ENCODE assay signal across 1 cellular context in the genomic region with DNA sequence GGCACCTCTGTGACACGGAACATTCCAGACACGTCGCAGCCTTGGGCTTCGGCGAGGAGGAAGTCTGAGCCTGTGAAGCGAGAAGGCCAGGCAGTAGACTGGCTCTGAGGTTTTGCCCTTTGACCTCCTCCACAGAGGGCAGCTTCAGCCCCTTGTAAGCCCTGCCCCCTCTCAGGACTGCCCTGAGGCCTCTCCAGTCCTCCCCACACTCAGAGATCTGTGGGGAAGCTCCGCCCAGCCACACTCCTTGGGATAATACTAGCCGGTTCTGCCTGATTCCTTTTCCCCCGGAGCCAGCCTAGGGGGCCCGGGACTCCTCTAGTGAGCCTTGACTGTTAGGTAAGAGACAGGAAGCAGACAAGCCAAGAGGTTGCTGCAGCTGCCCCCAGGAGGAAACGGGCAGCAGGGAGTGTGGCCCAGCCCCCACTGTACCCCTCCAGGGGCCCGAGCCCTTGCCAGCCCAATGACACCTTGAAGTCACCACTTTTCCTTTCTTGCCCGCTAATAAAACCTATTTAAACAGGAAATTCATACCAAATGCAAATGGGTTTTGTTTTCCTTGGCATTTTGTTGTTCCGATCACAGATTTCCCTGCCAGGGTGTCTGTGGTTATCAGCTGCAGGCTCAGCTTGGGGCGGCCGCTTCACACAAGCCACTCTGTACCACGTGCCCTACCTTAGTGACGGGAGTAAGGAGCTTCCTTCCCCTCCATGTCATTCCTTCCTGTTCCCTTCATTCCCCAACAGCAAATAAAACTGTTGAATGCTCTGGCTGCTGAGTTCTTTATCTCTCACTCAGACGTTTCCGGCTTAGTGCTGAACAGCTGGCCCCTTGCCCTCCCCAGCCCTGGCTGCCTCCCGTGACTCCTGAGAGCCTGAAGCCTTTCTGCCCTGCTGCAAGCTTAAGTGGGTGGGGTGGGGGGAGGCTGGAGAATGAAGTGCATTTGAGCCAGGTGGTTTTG.
TF ChIP-seq lines count a peak whose summit lies in the region.

No MANE protein-coding gene starts in this region.

TF ChIP-seq in HepG2, 621 proteins besides CTCF, POLR2A, EP300 and RAD21 (continued from another document and continues in another):
- TF ChIP-seq, protein P1, sequence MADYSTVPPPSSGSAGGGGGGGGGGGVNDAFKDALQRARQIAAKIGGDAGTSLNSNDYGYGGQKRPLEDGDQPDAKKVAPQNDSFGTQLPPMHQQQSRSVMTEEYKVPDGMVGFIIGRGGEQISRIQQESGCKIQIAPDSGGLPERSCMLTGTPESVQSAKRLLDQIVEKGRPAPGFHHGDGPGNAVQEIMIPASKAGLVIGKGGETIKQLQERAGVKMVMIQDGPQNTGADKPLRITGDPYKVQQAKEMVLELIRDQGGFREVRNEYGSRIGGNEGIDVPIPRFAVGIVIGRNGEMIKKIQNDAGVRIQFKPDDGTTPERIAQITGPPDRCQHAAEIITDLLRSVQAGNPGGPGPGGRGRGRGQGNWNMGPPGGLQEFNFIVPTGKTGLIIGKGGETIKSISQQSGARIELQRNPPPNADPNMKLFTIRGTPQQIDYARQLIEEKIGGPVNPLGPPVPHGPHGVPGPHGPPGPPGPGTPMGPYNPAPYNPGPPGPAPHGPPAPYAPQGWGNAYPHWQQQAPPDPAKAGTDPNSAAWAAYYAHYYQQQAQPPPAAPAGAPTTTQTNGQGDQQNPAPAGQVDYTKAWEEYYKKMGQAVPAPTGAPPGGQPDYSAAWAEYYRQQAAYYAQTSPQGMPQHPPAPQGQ (CRISPR knock-in tag; IDR thresholded peaks at IDR 0.05; ENCODE audit: borderline replicate concordance) = no peak
- TF ChIP-seq CEBPB (IDR thresholded peaks at IDR 0.05; ENCODE audit: borderline replicate concordance, low read depth, low read length) (no peak), NR2F6 (IDR thresholded peaks at IDR 0.05) (peak; percentile 69), NR2F6 (CRISPR knock-in tag; IDR thresholded peaks at IDR 0.05) (peak; percentile 59), NR2C2 (CRISPR knock-in tag; IDR thresholded peaks at IDR 0.05; ENCODE audit: borderline replicate concordance) (peak; percentile 70), TEAD2 (CRISPR knock-in tag; IDR thresholded peaks at IDR 0.05) (no peak), YEATS4 (CRISPR knock-in tag; IDR thresholded peaks at IDR 0.05; ENCODE audit: borderline replicate concordance) (peak; percentile 36; the same call in 1 of the 2 replicates), SALL1 (CRISPR knock-in tag; IDR thresholded peaks at IDR 0.05) (peak; percentile 74), GFI1 (CRISPR knock-in tag; IDR thresholded peaks at IDR 0.05; ENCODE audit: borderline replicate concordance) (peak; percentile 32; the same call in 1 of the 2 replicates), AGO1 (IDR thresholded peaks at IDR 0.05; ENCODE audit: low read depth, low read length, poor library complexity, severe bottlenecking) (no peak), ZNF839 (CRISPR knock-in tag; IDR thresholded peaks at IDR 0.05; ENCODE audit: borderline replicate concordance) (0 out of 2 replicates have a peak, but pooled peaks have one; percentile 36), KAT8 (CRISPR knock-in tag; IDR thresholded peaks at IDR 0.05) (no peak), ZNF616 (CRISPR knock-in tag; IDR thresholded peaks at IDR 0.05; ENCODE audit: low read depth) (no peak), MED1 (CRISPR knock-in tag; IDR thresholded peaks at IDR 0.05) (peak; percentile 56; the same call in 1 of the 2 replicates), REPIN1 (CRISPR knock-in tag; IDR thresholded peaks at IDR 0.05; ENCODE audit: borderline replicate concordance, low read depth) (0 out of 2 replicates have a peak, but pooled peaks have one; percentile 22), GABPA (IDR thresholded peaks at IDR 0.05; ENCODE audit: low read depth, low read length) (no peak), GABPA (CRISPR knock-in tag; IDR thresholded peaks at IDR 0.05; ENCODE audit: low read depth) (peak; percentile 56), ZNF350 (CRISPR knock-in tag; IDR thresholded peaks at IDR 0.05; ENCODE audit: borderline replicate concordance, low read depth) (peak; percentile 39; the same call in 1 of the 2 replicates)
- TF ChIP-seq, protein P2, sequence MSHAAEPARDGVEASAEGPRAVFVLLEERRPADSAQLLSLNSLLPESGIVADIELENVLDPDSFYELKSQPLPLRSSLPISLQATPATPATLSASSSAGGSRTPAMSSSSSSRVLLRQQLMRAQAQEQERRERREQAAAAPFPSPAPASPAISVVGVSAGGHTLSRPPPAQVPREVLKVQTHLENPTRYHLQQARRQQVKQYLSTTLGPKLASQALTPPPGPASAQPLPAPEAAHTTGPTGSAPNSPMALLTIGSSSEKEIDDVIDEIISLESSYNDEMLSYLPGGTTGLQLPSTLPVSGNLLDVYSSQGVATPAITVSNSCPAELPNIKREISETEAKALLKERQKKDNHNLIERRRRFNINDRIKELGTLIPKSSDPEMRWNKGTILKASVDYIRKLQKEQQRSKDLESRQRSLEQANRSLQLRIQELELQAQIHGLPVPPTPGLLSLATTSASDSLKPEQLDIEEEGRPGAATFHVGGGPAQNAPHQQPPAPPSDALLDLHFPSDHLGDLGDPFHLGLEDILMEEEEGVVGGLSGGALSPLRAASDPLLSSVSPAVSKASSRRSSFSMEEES (CRISPR knock-in tag; IDR thresholded peaks at IDR 0.05) = 0 out of 2 replicates have a peak, but pooled peaks have one; percentile 28
- TF ChIP-seq, protein P3, sequence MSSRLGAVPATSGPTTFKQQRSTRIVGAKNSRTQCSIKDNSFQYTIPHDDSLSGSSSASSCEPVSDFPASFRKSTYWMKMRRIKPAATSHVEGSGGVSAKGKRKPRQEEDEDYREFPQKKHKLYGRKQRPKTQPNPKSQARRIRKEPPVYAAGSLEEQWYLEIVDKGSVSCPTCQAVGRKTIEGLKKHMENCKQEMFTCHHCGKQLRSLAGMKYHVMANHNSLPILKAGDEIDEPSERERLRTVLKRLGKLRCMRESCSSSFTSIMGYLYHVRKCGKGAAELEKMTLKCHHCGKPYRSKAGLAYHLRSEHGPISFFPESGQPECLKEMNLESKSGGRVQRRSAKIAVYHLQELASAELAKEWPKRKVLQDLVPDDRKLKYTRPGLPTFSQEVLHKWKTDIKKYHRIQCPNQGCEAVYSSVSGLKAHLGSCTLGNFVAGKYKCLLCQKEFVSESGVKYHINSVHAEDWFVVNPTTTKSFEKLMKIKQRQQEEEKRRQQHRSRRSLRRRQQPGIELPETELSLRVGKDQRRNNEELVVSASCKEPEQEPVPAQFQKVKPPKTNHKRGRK (CRISPR knock-in tag; IDR thresholded peaks at IDR 0.05) = no peak
- TF ChIP-seq, protein P4, sequence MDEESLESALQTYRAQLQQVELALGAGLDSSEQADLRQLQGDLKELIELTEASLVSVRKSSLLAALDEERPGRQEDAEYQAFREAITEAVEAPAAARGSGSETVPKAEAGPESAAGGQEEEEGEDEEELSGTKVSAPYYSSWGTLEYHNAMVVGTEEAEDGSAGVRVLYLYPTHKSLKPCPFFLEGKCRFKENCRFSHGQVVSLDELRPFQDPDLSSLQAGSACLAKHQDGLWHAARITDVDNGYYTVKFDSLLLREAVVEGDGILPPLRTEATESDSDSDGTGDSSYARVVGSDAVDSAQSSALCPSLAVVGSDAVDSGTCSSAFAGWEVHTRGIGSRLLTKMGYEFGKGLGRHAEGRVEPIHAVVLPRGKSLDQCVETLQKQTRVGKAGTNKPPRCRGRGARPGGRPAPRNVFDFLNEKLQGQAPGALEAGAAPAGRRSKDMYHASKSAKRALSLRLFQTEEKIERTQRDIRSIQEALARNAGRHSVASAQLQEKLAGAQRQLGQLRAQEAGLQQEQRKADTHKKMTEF (CRISPR knock-in tag; IDR thresholded peaks at IDR 0.05) = peak; percentile 24; the same call in 1 of the 2 replicates
- TF ChIP-seq, protein P5, sequence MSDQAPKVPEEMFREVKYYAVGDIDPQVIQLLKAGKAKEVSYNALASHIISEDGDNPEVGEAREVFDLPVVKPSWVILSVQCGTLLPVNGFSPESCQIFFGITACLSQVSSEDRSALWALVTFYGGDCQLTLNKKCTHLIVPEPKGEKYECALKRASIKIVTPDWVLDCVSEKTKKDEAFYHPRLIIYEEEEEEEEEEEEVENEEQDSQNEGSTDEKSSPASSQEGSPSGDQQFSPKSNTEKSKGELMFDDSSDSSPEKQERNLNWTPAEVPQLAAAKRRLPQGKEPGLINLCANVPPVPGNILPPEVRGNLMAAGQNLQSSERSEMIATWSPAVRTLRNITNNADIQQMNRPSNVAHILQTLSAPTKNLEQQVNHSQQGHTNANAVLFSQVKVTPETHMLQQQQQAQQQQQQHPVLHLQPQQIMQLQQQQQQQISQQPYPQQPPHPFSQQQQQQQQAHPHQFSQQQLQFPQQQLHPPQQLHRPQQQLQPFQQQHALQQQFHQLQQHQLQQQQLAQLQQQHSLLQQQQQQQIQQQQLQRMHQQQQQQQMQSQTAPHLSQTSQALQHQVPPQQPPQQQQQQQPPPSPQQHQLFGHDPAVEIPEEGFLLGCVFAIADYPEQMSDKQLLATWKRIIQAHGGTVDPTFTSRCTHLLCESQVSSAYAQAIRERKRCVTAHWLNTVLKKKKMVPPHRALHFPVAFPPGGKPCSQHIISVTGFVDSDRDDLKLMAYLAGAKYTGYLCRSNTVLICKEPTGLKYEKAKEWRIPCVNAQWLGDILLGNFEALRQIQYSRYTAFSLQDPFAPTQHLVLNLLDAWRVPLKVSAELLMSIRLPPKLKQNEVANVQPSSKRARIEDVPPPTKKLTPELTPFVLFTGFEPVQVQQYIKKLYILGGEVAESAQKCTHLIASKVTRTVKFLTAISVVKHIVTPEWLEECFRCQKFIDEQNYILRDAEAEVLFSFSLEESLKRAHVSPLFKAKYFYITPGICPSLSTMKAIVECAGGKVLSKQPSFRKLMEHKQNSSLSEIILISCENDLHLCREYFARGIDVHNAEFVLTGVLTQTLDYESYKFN (CRISPR knock-in tag; conservative IDR thresholded peaks at IDR 0.05) = peak; percentile 37; the same call in 1 of the 2 replicates
- TF ChIP-seq, protein P6, sequence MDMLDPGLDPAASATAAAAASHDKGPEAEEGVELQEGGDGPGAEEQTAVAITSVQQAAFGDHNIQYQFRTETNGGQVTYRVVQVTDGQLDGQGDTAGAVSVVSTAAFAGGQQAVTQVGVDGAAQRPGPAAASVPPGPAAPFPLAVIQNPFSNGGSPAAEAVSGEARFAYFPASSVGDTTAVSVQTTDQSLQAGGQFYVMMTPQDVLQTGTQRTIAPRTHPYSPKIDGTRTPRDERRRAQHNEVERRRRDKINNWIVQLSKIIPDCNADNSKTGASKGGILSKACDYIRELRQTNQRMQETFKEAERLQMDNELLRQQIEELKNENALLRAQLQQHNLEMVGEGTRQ (IDR thresholded peaks at IDR 0.05; ENCODE audit: low read depth, low read length) = no peak; the same call in 1 of the 2 replicates
- TF ChIP-seq, protein P6 (CRISPR knock-in tag; IDR thresholded peaks at IDR 0.05; ENCODE audit: borderline replicate concordance) = peak; percentile 56; the same call in 1 of the 2 replicates
- TF ChIP-seq, protein P7, sequence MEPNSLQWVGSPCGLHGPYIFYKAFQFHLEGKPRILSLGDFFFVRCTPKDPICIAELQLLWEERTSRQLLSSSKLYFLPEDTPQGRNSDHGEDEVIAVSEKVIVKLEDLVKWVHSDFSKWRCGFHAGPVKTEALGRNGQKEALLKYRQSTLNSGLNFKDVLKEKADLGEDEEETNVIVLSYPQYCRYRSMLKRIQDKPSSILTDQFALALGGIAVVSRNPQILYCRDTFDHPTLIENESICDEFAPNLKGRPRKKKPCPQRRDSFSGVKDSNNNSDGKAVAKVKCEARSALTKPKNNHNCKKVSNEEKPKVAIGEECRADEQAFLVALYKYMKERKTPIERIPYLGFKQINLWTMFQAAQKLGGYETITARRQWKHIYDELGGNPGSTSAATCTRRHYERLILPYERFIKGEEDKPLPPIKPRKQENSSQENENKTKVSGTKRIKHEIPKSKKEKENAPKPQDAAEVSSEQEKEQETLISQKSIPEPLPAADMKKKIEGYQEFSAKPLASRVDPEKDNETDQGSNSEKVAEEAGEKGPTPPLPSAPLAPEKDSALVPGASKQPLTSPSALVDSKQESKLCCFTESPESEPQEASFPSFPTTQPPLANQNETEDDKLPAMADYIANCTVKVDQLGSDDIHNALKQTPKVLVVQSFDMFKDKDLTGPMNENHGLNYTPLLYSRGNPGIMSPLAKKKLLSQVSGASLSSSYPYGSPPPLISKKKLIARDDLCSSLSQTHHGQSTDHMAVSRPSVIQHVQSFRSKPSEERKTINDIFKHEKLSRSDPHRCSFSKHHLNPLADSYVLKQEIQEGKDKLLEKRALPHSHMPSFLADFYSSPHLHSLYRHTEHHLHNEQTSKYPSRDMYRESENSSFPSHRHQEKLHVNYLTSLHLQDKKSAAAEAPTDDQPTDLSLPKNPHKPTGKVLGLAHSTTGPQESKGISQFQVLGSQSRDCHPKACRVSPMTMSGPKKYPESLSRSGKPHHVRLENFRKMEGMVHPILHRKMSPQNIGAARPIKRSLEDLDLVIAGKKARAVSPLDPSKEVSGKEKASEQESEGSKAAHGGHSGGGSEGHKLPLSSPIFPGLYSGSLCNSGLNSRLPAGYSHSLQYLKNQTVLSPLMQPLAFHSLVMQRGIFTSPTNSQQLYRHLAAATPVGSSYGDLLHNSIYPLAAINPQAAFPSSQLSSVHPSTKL (CRISPR knock-in tag; IDR thresholded peaks at IDR 0.05) = peak; percentile 25
- TF ChIP-seq, protein P8, sequence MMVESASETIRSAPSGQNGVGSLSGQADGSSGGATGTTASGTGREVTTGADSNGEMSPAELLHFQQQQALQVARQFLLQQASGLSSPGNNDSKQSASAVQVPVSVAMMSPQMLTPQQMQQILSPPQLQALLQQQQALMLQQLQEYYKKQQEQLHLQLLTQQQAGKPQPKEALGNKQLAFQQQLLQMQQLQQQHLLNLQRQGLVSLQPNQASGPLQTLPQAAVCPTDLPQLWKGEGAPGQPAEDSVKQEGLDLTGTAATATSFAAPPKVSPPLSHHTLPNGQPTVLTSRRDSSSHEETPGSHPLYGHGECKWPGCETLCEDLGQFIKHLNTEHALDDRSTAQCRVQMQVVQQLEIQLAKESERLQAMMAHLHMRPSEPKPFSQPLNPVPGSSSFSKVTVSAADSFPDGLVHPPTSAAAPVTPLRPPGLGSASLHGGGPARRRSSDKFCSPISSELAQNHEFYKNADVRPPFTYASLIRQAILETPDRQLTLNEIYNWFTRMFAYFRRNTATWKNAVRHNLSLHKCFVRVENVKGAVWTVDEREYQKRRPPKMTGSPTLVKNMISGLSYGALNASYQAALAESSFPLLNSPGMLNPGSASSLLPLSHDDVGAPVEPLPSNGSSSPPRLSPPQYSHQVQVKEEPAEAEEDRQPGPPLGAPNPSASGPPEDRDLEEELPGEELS (CRISPR knock-in tag; IDR thresholded peaks at IDR 0.05) = no peak
